ENCODE assay signal across 9 cellular contexts in genomic region chr9:124342946-124343485, GRCh38.
DNase-seq lines count a peak whose midpoint lies in the region; ATAC-seq and TF ChIP-seq lines count a peak whose summit lies in the region.
"Had no signal": no experiment of that assay in that cellular context is flagged by ENCODE, and none has a peak within 500 bp of the region (broad histone marks: within the 10 kb centered on the region; RNA-seq: fewer than 3 reads in every experiment).

No MANE protein-coding gene starts in this region.

- peak; percentile 87 for DNase-seq in PC-3
- peak; percentile 79 for DNase-seq in fibroblast of pulmonary artery (ENCODE audit: low read depth)
- DNase-seq in omental fat pad (ENCODE audit: low spot score): peak; percentile 42
- no peak for DNase-seq in HAP-1 (ENCODE audit: low spot score in 2 of 2)
- no peak for DNase-seq in SIG-M5 treated with dmso at 0.1 percent for 504 hours (lab: John Stamatoyannopoulos, UW; ENCODE audit: unreplicated experiment)

- peak overlapping the region; percentile 79 for H3K27ac ChIP-seq in PC-3 (ENCODE audit: low read length)

- H3K9me3 ChIP-seq in PC-3 (ENCODE audit: low read length) (no peaks in the 10 kb centered on the region), HAP-1 (no peaks in the 10 kb centered on the region)

- in situ Hi-C loops in HAP-1 (cut with MboI; ENCODE audit: low sequenced_read_pairs): no loop called here

- no peaks in the 10 kb centered on the region for H3K9me2 ChIP-seq in PC-3 (replicated peaks; ENCODE audit: low read length)

- H3K4me1 ChIP-seq in PC-3 (ENCODE audit: insufficient read depth, low read length): peaks cover 17% of the 10 kb centered on the region
- H3K4me1 ChIP-seq in HAP-1: no peaks in the 10 kb centered on the region

- H4K20me1 ChIP-seq in PC-3 (ENCODE audit: low read length): no peaks in the 10 kb centered on the region

- peak overlapping the region; percentile 70 for H3K4me2 ChIP-seq in PC-3 (ENCODE audit: low read length)

- ATAC-seq in GM18505 (IDR thresholded peaks at IDR 0.05; ENCODE audit: unreplicated experiment) (no peak), PC-3 (peak; percentile 95), omental fat pad (ENCODE audit: low FRiP score) (peak; percentile 78), GM21717 (IDR thresholded peaks at IDR 0.05; ENCODE audit: unreplicated experiment) (no peak), GM19463 (IDR thresholded peaks at IDR 0.05; ENCODE audit: unreplicated experiment) (no peak)
- ATAC-seq: K562 had no signal

- no TSS peak for BruUV-seq in PC-3 (replicated peaks; lab: Mats Ljungman, UMichigan)

- no peaks in the 10 kb centered on the region for H3K79me2 ChIP-seq in PC-3 (ENCODE audit: low read length)

- H3K9ac ChIP-seq in PC-3 (ENCODE audit: low read length): peak overlapping the region; percentile 50

- POLR2A ChIA-PET in PC-3 (lab: Charles Lee; ENCODE audit: unreplicated experiment): no interaction called here

- H3K36me3 ChIP-seq in PC-3 (ENCODE audit: low read depth, low read length) (no peaks in the 10 kb centered on the region; the same call in 1 of the 2 replicates), HAP-1 (replicated peaks) (peaks cover 21% of the 10 kb centered on the region)

- CTCF ChIA-PET in PC-3 (lab: Charles Lee): no interaction called here

- H3K4me3 ChIP-seq in PC-3 (ENCODE audit: low read length): peak overlapping the region; percentile 35; the same call in 1 of the 2 replicates
- H3K4me3 ChIP-seq in fibroblast of pulmonary artery (replicated peaks; ENCODE audit: low read depth, low read length): no peak overlapping the region
- H3K4me3 ChIP-seq in HAP-1: no peak overlapping the region
- H3K4me3 ChIP-seq: K562 had no signal

- H3K27me3 ChIP-seq in PC-3 (ENCODE audit: low read length): no peaks in the 10 kb centered on the region
- no peaks in the 10 kb centered on the region for H3K27me3 ChIP-seq in HAP-1 (ENCODE audit: low read depth)

- H2AFZ ChIP-seq in PC-3 (ENCODE audit: low read length): peak overlapping the region; percentile 48; the same call in 1 of the 2 replicates

- peak; percentile 6 for TF ChIP-seq POLR2A in GM18505 (IDR thresholded peaks at IDR 0.05; ENCODE audit: borderline replicate concordance, extremely low read depth, insufficient read depth, insufficient read length)

- intact Hi-C loops in PC-3 (cut with micrococcal nuclease): no loop called here

- TF ChIP-seq CTCF in PC-3 (conservative IDR thresholded peaks at IDR 0.05; ENCODE audit: low read depth, low read length): no peak
- no peak for TF ChIP-seq CTCF in fibroblast of pulmonary artery (IDR thresholded peaks at IDR 0.05; ENCODE audit: low read length, missing control alignments)
- TF ChIP-seq CTCF in omental fat pad (IDR thresholded peaks at IDR 0.05): no peak

- H3F3A ChIP-seq in PC-3 (ENCODE audit: low read length, unreplicated experiment): peaks cover 4% of the 10 kb centered on the region

Comparison
In these comparisons a context has a peak if more than half of its experiments do, and no peak if none do; other contexts are left out.
1. ATAC-seq: peak in PC-3 (single experiment) and omental fat pad (single experiment); none in GM18505 (single experiment), GM21717 (single experiment) and GM19463 (single experiment).
2. DNase-seq: peak in PC-3 (single experiment), fibroblast of pulmonary artery (single experiment) and omental fat pad (single experiment); none in HAP-1 (0 of 2) and SIG-M5 treated with dmso at 0.1 percent for 504 hours (single experiment).